ENCODE assay signal across 16 cellular contexts in genomic region chr2:218999881-219000568, GRCh38. TPM values are rescaled to one million over a fixed set of nuclear protein-coding genes. Genes with fewer than 3 reads are reported as not detected.
A peak's percentile ranks its signal among the peaks of the same experiment; 100 is the strongest.
DNase-seq lines count a peak whose midpoint lies in the region; ATAC-seq, FAIRE-seq and TF ChIP-seq lines count a peak whose summit lies in the region.
"Had no signal": no experiment of that assay in that cellular context is flagged by ENCODE, and none has a peak within 500 bp of the region (broad histone marks: within the 10 kb centered on the region; RNA-seq: fewer than 3 reads in every experiment).

No MANE protein-coding gene starts in this region.

- no peak for TF ChIP-seq CTCF in H1 (IDR thresholded peaks at IDR 0.05; ENCODE audit: control extremely low read depth in 1 of 3, insufficient read depth in 1 of 3, low read depth in 1 of 3, low read length in 3 of 3)

- H3K79me2 ChIP-seq in H1 (ENCODE audit: control insufficient read depth in 1 of 2, insufficient read depth in 2 of 2, low read length in 2 of 2) = no peaks in the 10 kb centered on the region

- peaks cover 91 to 98% (median 96%) of the 10 kb centered on the region in 4 experiments for H3K27me3 ChIP-seq in H1 (replicated peaks in 1 of 4; ENCODE audit: control insufficient read depth in 3 of 4, extremely low read depth in 1 of 4, insufficient read depth in 3 of 4, low read length in 3 of 4)

- H3K27ac Mint-ChIP-seq in activated T-cell treated with anti-CD3 and anti-CD28 coated beads, Interleukin-2, amount 50 U/mL, for 72 hours = no peak overlapping the region
- H3K27ac Mint-ChIP-seq: activated naive CD4-positive, alpha-beta T cell treated with anti-CD3 and anti-CD28 coated beads, Interleukin-2, amount 50 U/mL, for 72 hours; natural killer cell; T-helper 2 cell treated with Interferon-gamma antibody and Interleukin-4, amounts not matched to agents 5 μg/mL and 100 μg/mL, for 36 hours had no signal

- peaks cover 12% of the 10 kb centered on the region; the same call in 1 of the 2 replicates for H3K23me2 ChIP-seq in H1 (ENCODE audit: low read depth, low read length)

- H3K9me3 Mint-ChIP-seq in activated T-cell treated with anti-CD3 and anti-CD28 coated beads, Interleukin-2, amount 50 U/mL, for 72 hours = no peaks in the 10 kb centered on the region
- H3K9me3 Mint-ChIP-seq: activated naive CD4-positive, alpha-beta T cell treated with anti-CD3 and anti-CD28 coated beads, Interleukin-2, amount 50 U/mL, for 72 hours; natural killer cell; T-helper 2 cell treated with Interferon-gamma antibody and Interleukin-4, amounts not matched to agents 5 μg/mL and 100 μg/mL, for 36 hours had no signal

- CTCF ChIA-PET in H1 (lab: Charles Lee; ENCODE audit: partially characterized antibody) = interaction anchor here (0.6 to 19.5 kb wide), 9 partner anchors 9 to 198 kb away, joined by 3 to 284 read pairs (median 3); partner anchors contain the start of genes FEV and IHH

- TF ChIP-seq RAD21 in H1 (IDR thresholded peaks at IDR 0.05 in 1 of 2, conservative IDR thresholded peaks at IDR 0.05 in 1 of 2; ENCODE audit: low read depth in 2 of 2, low read length in 2 of 2) = no peak

- no peak overlapping the region for H2BK5ac ChIP-seq in H1 (ENCODE audit: low read depth, low read length)

- no peak overlapping the region for H3K4me3 Mint-ChIP-seq in activated T-cell treated with anti-CD3 and anti-CD28 coated beads, Interleukin-2, amount 50 U/mL, for 72 hours
- H3K4me3 Mint-ChIP-seq: natural killer cell; T-helper 2 cell treated with Interferon-gamma antibody and Interleukin-4, amounts not matched to agents 5 μg/mL and 100 μg/mL, for 36 hours had no signal

- H3K56ac ChIP-seq in H1 (replicated peaks; ENCODE audit: insufficient read length, low read depth, low read length) = no peak overlapping the region

- H3K9me3 ChIP-seq in H1 (ENCODE audit: insufficient read depth in 2 of 2, low read depth in 1 of 2, low read length in 1 of 2) = no peaks in the 10 kb centered on the region
- H3K9me3 ChIP-seq: upper lobe of right lung had no signal

- H2BK20ac ChIP-seq in H1 (ENCODE audit: low read length) = peak overlapping the region; percentile 43; the same call in 1 of the 2 replicates

- H2BK12ac ChIP-seq in H1 (ENCODE audit: low read depth, low read length) = no peak overlapping the region

- peaks cover 0 to 36% (median 24%) of the 10 kb centered on the region in 4 experiments; a peak in 6 of 7 replicates for H3K4me1 ChIP-seq in H1 (replicated peaks in 1 of 4; ENCODE audit: control insufficient read depth in 3 of 4, insufficient read depth in 4 of 4, low read length in 3 of 4)

- no peak overlapping the region for H4K91ac ChIP-seq in H1 (replicated peaks; ENCODE audit: insufficient read length, low read length)

- H3K4me3 ChIP-seq in H1 (ENCODE audit: extremely low read depth in 1 of 4, insufficient read depth in 2 of 4, low read depth in 3 of 4, low read length in 4 of 4) = peak overlapping the region in 2 of 4 experiments; percentile 3 to 42; a peak in 4 of 8 replicates

- no peak overlapping the region for H3K18ac ChIP-seq in H1 (ENCODE audit: extremely low read depth, low read length)

- no peak overlapping the region for H3K23ac ChIP-seq in H1 (ENCODE audit: insufficient read length)

- TF ChIP-seq EP300 in H1 (IDR thresholded peaks at IDR 0.05; ENCODE audit: borderline replicate concordance in 1 of 2, low read depth in 2 of 2, low read length in 2 of 2) = no peak

- H2BK120ac ChIP-seq in H1 (replicated peaks; ENCODE audit: low read depth, low read length) = no peak overlapping the region

- no peak for TF ChIP-seq POLR2A in H1 (IDR thresholded peaks at IDR 0.05; ENCODE audit: control extremely low read depth in 1 of 2, low read depth in 2 of 2, low read length in 2 of 2)

- H3K27ac ChIP-seq in H1 (ENCODE audit: low read depth, low read length) = no peak overlapping the region

- DNase-seq in 8988T = peak; percentile 39
- peak; percentile 80 for DNase-seq in NCI-H1092 treated with DMSO at 0.1 percent for 48 hours (lab: John Stamatoyannopoulos, UW)
- peak; percentile 46 for DNase-seq in NCI-H2227 treated with DMSO at 0.1 percent for 48 hours (lab: John Stamatoyannopoulos, UW)
- DNase-seq in H1 (ENCODE audit: low read depth in 1 of 2, low spot score in 2 of 2) = peak in 1 of 2 experiments; percentile 69
- DNase-seq in head of caudate nucleus = no peak
- DNase-seq in activated T-cell treated with anti-CD3 and anti-CD28 coated beads, Interleukin-2, amount 50 U/mL, for 72 hours = no peak
- DNase-seq in activated effector memory CD4-positive, alpha-beta T cell treated with Interleukin-2 at 50 U/mL for 16 hours = no peak
- DNase-seq: activated CD8-positive, alpha-beta memory T cell treated with anti-CD3 and anti-CD28 coated beads for 24 hours; Kasumi-1; natural killer cell; PC-3; upper lobe of right lung had no signal

- 0 out of 2 replicates have a peak overlapping the region, but pooled peaks have one; percentile 75 for H2AK5ac ChIP-seq in H1 (ENCODE audit: low read depth, low read length)

- no peak for ATAC-seq in activated T-cell treated with anti-CD3 and anti-CD28 coated beads, Interleukin-2, amount 50 U/mL, for 72 hours (replicated peaks in 1 of 2)
- no peak for ATAC-seq in GM21576 (IDR thresholded peaks at IDR 0.05; ENCODE audit: unreplicated experiment)
- ATAC-seq: activated naive CD4-positive, alpha-beta T cell treated with anti-CD3 and anti-CD28 coated beads, Interleukin-2, amount 50 U/mL, for 72 hours; natural killer cell; PC-3; upper lobe of right lung had no signal

- intact Hi-C loops in head of caudate nucleus (cut with DNase I) = loop anchor here (5.0 to 10.0 kb wide), 2 partner anchors 115 to 157 kb away; no protein-coding TSS in a partner anchor

- H3K4ac ChIP-seq in H1 (replicated peaks; ENCODE audit: insufficient read length, low read depth, low read length) = no peak overlapping the region

- H3K36me3 Mint-ChIP-seq in activated T-cell treated with anti-CD3 and anti-CD28 coated beads, Interleukin-2, amount 50 U/mL, for 72 hours (ENCODE audit: insufficient read depth in 2 of 2) = no peaks in the 10 kb centered on the region
- H3K36me3 Mint-ChIP-seq: activated naive CD4-positive, alpha-beta T cell treated with anti-CD3 and anti-CD28 coated beads, Interleukin-2, amount 50 U/mL, for 72 hours; natural killer cell had no signal

- H2AFZ ChIP-seq in H1 (ENCODE audit: low read length) = no peak overlapping the region

- no peak overlapping the region; the same call in 1 of the 2 replicates for H4K8ac ChIP-seq in H1 (ENCODE audit: extremely low read depth, insufficient read depth, low read length)

- peak overlapping the region; percentile 88; the same call in 1 of the 2 replicates for H2BK15ac ChIP-seq in H1 (ENCODE audit: low read length)

- H3K36me3 ChIP-seq in H1 (ENCODE audit: control insufficient read depth in 2 of 4, insufficient read depth in 4 of 4, low read length in 3 of 4) = 0 out of 8 replicates have a peak, but pooled peaks cover 0 to 5% (median 0%) of the 10 kb centered on the region in 4 experiments
- H3K36me3 ChIP-seq: upper lobe of right lung had no signal

- H3K79me1 ChIP-seq in H1 (ENCODE audit: low read depth, low read length) = no peaks in the 10 kb centered on the region

- 0% methylated on average over 5 of the region's 9 CpGs; no CpG with 5 or more reads in 1 of the 2 experiments for WGBS in H1 (ENCODE audit: extremely low coverage in 1 of 2, insufficient coverage in 1 of 2, insufficient read length in 1 of 2, insufficient replicate concordance in 2 of 2, low coverage in 1 of 2, low lambda C conversion rate in 2 of 2, missing lambda C conversion rate in 1 of 2), 2 experiments

- peaks cover 37% of the 10 kb centered on the region for H3K4me1 Mint-ChIP-seq in activated T-cell treated with anti-CD3 and anti-CD28 coated beads, Interleukin-2, amount 50 U/mL, for 72 hours (ENCODE audit: low read depth)

- peaks cover 12 to 16% of the 10 kb centered on the region in 2 experiments for H4K20me1 ChIP-seq in H1 (replicated peaks in 1 of 2; ENCODE audit: control insufficient read depth in 1 of 2, insufficient read depth in 2 of 2, low read length in 2 of 2)

- H3K27me3 Mint-ChIP-seq in activated T-cell treated with anti-CD3 and anti-CD28 coated beads, Interleukin-2, amount 50 U/mL, for 72 hours (ENCODE audit: low read depth) = peaks cover 77% of the 10 kb centered on the region

- no peak overlapping the region for H4K5ac ChIP-seq in H1 (ENCODE audit: insufficient read length, low read depth, low read length)

- no peak for FAIRE-seq in H1 (lab: Jason Lieb, UNC)

- no peak overlapping the region for H3K9ac ChIP-seq in H1 (replicated peaks in 1 of 4; ENCODE audit: extremely low read depth in 1 of 4, low read depth in 3 of 4, low read length in 3 of 4)

- H3K14ac ChIP-seq in H1 (ENCODE audit: insufficient read length) = no peak overlapping the region

- peak overlapping the region; percentile 52 to 60 for H3K4me2 ChIP-seq in H1 (ENCODE audit: insufficient read depth in 1 of 2, low read depth in 2 of 2, low read length in 2 of 2)

- POLR2A ChIA-PET in H1 (lab: Charles Lee; ENCODE audit: partially characterized antibody) = interaction anchor here (0.9 to 1.8 kb wide), 2 partner anchors 15 to 119 kb away, joined by 3 read pairs; partner anchors contain the start of gene FEV

RNA-seq across cellular contexts. Expression of gene CRYBA2, which starts 6.8 kb away (rescaled TPM):
- total RNA-seq in H1 (2021; fragmentation: NEBNext Ultra II Directional; extraction: Animal tissue kit (Norgen Biotek cat#: 25700)) = not detected in 2 replicates
- not detected in 2 replicates for polyA plus RNA-seq in H1 (2011; rRNA removed)
- polyA plus RNA-seq in H1 (2011; cell fraction: cytosol; rRNA removed) = not detected
- not detected for polyA plus RNA-seq in H1 (2011; cell fraction: nucleus; rRNA removed)
- polyA plus RNA-seq in H1 (2012, experiment 1 of 2) = not detected in 4 replicates
- polyA plus RNA-seq in H1 (2012, experiment 2 of 2) = not detected
- polyA plus RNA-seq in H1 (2013, experiment 1 of 2) = not detected
- not detected for polyA plus RNA-seq in H1 (2013, experiment 2 of 2)
- polyA minus RNA-seq in H1 (2011; rRNA and poly(A)+ RNA removed) = not detected in 2 replicates
- polyA minus RNA-seq in H1 (2011; cell fraction: cytosol; rRNA and poly(A)+ RNA removed) = not detected
- not detected for polyA minus RNA-seq in H1 (2011; cell fraction: nucleus; rRNA and poly(A)+ RNA removed)
- not detected for total RNA-seq in activated T-cell treated with anti-CD3 and anti-CD28 coated beads, Interleukin-2, amount 50 U/mL, for 72 hours
- total RNA-seq: activated naive CD4-positive, alpha-beta T cell treated with anti-CD3 and anti-CD28 coated beads, Interleukin-2, amount 50 U/mL, for 72 hours; kidney epithelial cell; natural killer cell; upper lobe of right lung had no signal

RNA-seq across cellular contexts. Expression of gene FEV, which starts 15.0 kb away (rescaled TPM):
- total RNA-seq in H1 (2021; fragmentation: NEBNext Ultra II Directional; extraction: Animal tissue kit (Norgen Biotek cat#: 25700)) = not detected in 2 replicates
- not detected in 2 replicates for polyA plus RNA-seq in H1 (2011; rRNA removed)
- not detected for polyA plus RNA-seq in H1 (2011; cell fraction: cytosol; rRNA removed)
- polyA plus RNA-seq in H1 (2011; cell fraction: nucleus; rRNA removed) = not detected
- not detected in 4 replicates for polyA plus RNA-seq in H1 (2012, experiment 1 of 2)
- not detected for polyA plus RNA-seq in H1 (2012, experiment 2 of 2)
- polyA plus RNA-seq in H1 (2013, experiment 1 of 2) = not detected
- polyA plus RNA-seq in H1 (2013, experiment 2 of 2) = not detected
- polyA minus RNA-seq in H1 (2011; rRNA and poly(A)+ RNA removed) = not detected in 2 replicates
- not detected for polyA minus RNA-seq in H1 (2011; cell fraction: cytosol; rRNA and poly(A)+ RNA removed)
- not detected for polyA minus RNA-seq in H1 (2011; cell fraction: nucleus; rRNA and poly(A)+ RNA removed)
- not detected for total RNA-seq in activated T-cell treated with anti-CD3 and anti-CD28 coated beads, Interleukin-2, amount 50 U/mL, for 72 hours
- total RNA-seq: activated naive CD4-positive, alpha-beta T cell treated with anti-CD3 and anti-CD28 coated beads, Interleukin-2, amount 50 U/mL, for 72 hours; kidney epithelial cell; natural killer cell; upper lobe of right lung had no signal

RNA-seq across cellular contexts. Expression of gene CDK5R2, which starts 40.6 kb away (rescaled TPM):
- total RNA-seq in H1 (2021; fragmentation: NEBNext Ultra II Directional; extraction: Animal tissue kit (Norgen Biotek cat#: 25700)) = not detected in 2 replicates
- polyA plus RNA-seq in H1 (2011; rRNA removed) = 0.14 TPM in 2 replicates
- polyA plus RNA-seq in H1 (2011; cell fraction: cytosol; rRNA removed) = 0.09 TPM
- not detected for polyA plus RNA-seq in H1 (2011; cell fraction: nucleus; rRNA removed)
- polyA plus RNA-seq in H1 (2012, experiment 1 of 2) = 0.08 to 0.33 TPM (median 0.14 TPM) in 3 of 4 replicates, not detected in the other
- polyA plus RNA-seq in H1 (2012, experiment 2 of 2) = not detected
- polyA plus RNA-seq in H1 (2013, experiment 1 of 2) = 0.10 TPM
- 0.13 TPM for polyA plus RNA-seq in H1 (2013, experiment 2 of 2)
- 0.06 TPM in 1 of 2 replicates, not detected in the other for polyA minus RNA-seq in H1 (2011; rRNA and poly(A)+ RNA removed)
- polyA minus RNA-seq in H1 (2011; cell fraction: cytosol; rRNA and poly(A)+ RNA removed) = not detected
- polyA minus RNA-seq in H1 (2011; cell fraction: nucleus; rRNA and poly(A)+ RNA removed) = not detected
- not detected for total RNA-seq in activated T-cell treated with anti-CD3 and anti-CD28 coated beads, Interleukin-2, amount 50 U/mL, for 72 hours
- total RNA-seq: activated naive CD4-positive, alpha-beta T cell treated with anti-CD3 and anti-CD28 coated beads, Interleukin-2, amount 50 U/mL, for 72 hours; natural killer cell; upper lobe of right lung had no signal

RNA-seq across cellular contexts. Expression of gene CFAP65, which starts 41.3 kb away (rescaled TPM):
- total RNA-seq in H1 (2021; fragmentation: NEBNext Ultra II Directional; extraction: Animal tissue kit (Norgen Biotek cat#: 25700)) = 0.13 and 0.19 TPM in 2 replicates
- 0.38 and 0.45 TPM in 2 replicates for polyA plus RNA-seq in H1 (2011; rRNA removed)
- polyA plus RNA-seq in H1 (2011; cell fraction: cytosol; rRNA removed) = 1.0 TPM
- polyA plus RNA-seq in H1 (2011; cell fraction: nucleus; rRNA removed) = 0.88 TPM
- polyA plus RNA-seq in H1 (2012, experiment 1 of 2) = 0.32 to 0.68 TPM (median 0.52 TPM) in 4 replicates
- polyA plus RNA-seq in H1 (2012, experiment 2 of 2) = 0.33 TPM
- polyA plus RNA-seq in H1 (2013, experiment 1 of 2) = 0.18 TPM
- polyA plus RNA-seq in H1 (2013, experiment 2 of 2) = 0.18 TPM
- 0.35 and 0.76 TPM in 2 replicates for polyA minus RNA-seq in H1 (2011; rRNA and poly(A)+ RNA removed)
- not detected for polyA minus RNA-seq in H1 (2011; cell fraction: cytosol; rRNA and poly(A)+ RNA removed)
- polyA minus RNA-seq in H1 (2011; cell fraction: nucleus; rRNA and poly(A)+ RNA removed) = 0.20 TPM
- not detected for total RNA-seq in activated T-cell treated with anti-CD3 and anti-CD28 coated beads, Interleukin-2, amount 50 U/mL, for 72 hours
- total RNA-seq: activated naive CD4-positive, alpha-beta T cell treated with anti-CD3 and anti-CD28 coated beads, Interleukin-2, amount 50 U/mL, for 72 hours; kidney epithelial cell; natural killer cell; upper lobe of right lung had no signal

Comparison
In these comparisons a context has a peak if more than half of its experiments do, and no peak if none do; other contexts are left out.
1. DNase-seq: peak in 8988T (single experiment), NCI-H1092 treated with DMSO at 0.1 percent for 48 hours (single experiment) and NCI-H2227 treated with DMSO at 0.1 percent for 48 hours (single experiment); none in head of caudate nucleus (0 of 42), activated T-cell treated with anti-CD3 and anti-CD28 coated beads, Interleukin-2, amount 50 U/mL, for 72 hours (0 of 2) and activated effector memory CD4-positive, alpha-beta T cell treated with Interleukin-2 at 50 U/mL for 16 hours (single experiment).